ENCODE assay signal across 1 cellular context in the genomic region with DNA sequence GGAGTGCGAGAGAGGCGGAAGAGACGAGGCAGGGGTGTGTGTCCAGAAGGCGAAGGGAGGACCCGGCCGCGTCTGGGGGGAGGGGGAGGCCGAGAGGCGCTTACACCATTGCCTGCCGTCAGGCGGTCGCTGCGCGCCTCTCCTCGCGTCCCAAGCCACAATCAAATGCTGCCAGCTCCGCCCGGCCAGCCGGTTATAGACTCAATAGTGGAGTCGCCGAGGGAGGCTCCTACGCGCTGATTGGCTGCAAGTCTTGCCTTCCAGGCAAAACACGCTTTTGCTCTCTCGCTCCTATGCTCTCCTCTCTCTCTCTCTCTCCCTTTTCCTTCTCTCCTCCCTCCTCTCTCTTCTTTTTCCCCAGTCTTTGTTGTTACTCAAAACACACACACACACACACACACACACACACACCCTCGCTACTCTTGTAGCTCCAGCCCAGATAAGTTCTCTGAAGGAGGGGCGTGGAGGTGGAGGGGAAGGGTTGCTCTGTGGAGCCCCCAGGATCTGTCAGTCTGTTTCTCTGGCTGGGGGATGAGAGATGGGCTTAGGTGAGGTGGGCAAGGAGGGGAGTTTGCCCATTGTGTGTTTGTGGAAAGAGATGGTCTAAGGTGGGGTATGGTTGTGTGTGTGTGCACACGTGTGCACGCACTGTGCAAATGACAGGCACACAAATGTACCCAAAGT.
TF ChIP-seq lines count a peak whose summit lies in the region.

A gene (minus strand): TSS at position 170 of the 684 bp plus-strand sequence. CDS start 226 bp downstream, outside the sequence.

TF ChIP-seq in HEK293, 187 proteins besides CTCF, POLR2A, EP300 and RAD21 (continued from another document and continues in another):
- TF ChIP-seq, protein P1, sequence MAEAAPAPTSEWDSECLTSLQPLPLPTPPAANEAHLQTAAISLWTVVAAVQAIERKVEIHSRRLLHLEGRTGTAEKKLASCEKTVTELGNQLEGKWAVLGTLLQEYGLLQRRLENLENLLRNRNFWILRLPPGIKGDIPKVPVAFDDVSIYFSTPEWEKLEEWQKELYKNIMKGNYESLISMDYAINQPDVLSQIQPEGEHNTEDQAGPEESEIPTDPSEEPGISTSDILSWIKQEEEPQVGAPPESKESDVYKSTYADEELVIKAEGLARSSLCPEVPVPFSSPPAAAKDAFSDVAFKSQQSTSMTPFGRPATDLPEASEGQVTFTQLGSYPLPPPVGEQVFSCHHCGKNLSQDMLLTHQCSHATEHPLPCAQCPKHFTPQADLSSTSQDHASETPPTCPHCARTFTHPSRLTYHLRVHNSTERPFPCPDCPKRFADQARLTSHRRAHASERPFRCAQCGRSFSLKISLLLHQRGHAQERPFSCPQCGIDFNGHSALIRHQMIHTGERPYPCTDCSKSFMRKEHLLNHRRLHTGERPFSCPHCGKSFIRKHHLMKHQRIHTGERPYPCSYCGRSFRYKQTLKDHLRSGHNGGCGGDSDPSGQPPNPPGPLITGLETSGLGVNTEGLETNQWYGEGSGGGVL (tag by site-specific recombination; IDR thresholded peaks at IDR 0.05): peak; percentile 80
- TF ChIP-seq ZNF548 (tag by site-specific recombination; IDR thresholded peaks at IDR 0.05) (no peak), TRIM28 (IDR thresholded peaks at IDR 0.05; ENCODE audit: borderline replicate concordance, low read length) (no peak), ZBTB8A (tag by site-specific recombination; IDR thresholded peaks at IDR 0.05) (peak; percentile 54), ZNF24 (tag by site-specific recombination; IDR thresholded peaks at IDR 0.05) (no peak), ZNF169 (tag by site-specific recombination; IDR thresholded peaks at IDR 0.05) (no peak), FEZF1 (tag by site-specific recombination; IDR thresholded peaks at IDR 0.05) (no peak), ZNF658 (tag by site-specific recombination; IDR thresholded peaks at IDR 0.05) (no peak), ZNF561 (tag by site-specific recombination; IDR thresholded peaks at IDR 0.05; ENCODE audit: borderline replicate concordance) (no peak), ZNF341 (tag by site-specific recombination; IDR thresholded peaks at IDR 0.05; ENCODE audit: low read depth) (peak; percentile 63), GLIS1 (tag by site-specific recombination; IDR thresholded peaks at IDR 0.05) (0 out of 2 replicates have a peak, but pooled peaks have one; percentile 20), ZNF571 (tag by site-specific recombination; IDR thresholded peaks at IDR 0.05) (no peak), YY1 (tag by site-specific recombination; IDR thresholded peaks at IDR 0.05) (no peak), ZNF555 (tag by site-specific recombination; conservative IDR thresholded peaks at IDR 0.05) (no peak), ZNF768 (tag by site-specific recombination; IDR thresholded peaks at IDR 0.05) (no peak), ZNF670 (tag by site-specific recombination; IDR thresholded peaks at IDR 0.05; ENCODE audit: low read depth) (no peak), ZNF510 (tag by site-specific recombination; IDR thresholded peaks at IDR 0.05; ENCODE audit: insufficient replicate concordance) (no peak), ZNF350 (tag by site-specific recombination; IDR thresholded peaks at IDR 0.05) (no peak), ZNF335 (tag by site-specific recombination; conservative IDR thresholded peaks at IDR 0.05) (peak; percentile 97), ZIC2 (tag by site-specific recombination; IDR thresholded peaks at IDR 0.05) (no peak), ZNF223 (tag by site-specific recombination; IDR thresholded peaks at IDR 0.05) (no peak), ZNF544 (tag by site-specific recombination; IDR thresholded peaks at IDR 0.05) (no peak), ZNF19 (tag by site-specific recombination; IDR thresholded peaks at IDR 0.05; ENCODE audit: low read depth) (no peak), ZNF146 (tag by site-specific recombination; IDR thresholded peaks at IDR 0.05) (no peak), ZNF214 (tag by site-specific recombination; IDR thresholded peaks at IDR 0.05; ENCODE audit: borderline replicate concordance) (no peak), ZNF501 (tag by site-specific recombination; IDR thresholded peaks at IDR 0.05) (no peak)
- TF ChIP-seq, protein P2, sequence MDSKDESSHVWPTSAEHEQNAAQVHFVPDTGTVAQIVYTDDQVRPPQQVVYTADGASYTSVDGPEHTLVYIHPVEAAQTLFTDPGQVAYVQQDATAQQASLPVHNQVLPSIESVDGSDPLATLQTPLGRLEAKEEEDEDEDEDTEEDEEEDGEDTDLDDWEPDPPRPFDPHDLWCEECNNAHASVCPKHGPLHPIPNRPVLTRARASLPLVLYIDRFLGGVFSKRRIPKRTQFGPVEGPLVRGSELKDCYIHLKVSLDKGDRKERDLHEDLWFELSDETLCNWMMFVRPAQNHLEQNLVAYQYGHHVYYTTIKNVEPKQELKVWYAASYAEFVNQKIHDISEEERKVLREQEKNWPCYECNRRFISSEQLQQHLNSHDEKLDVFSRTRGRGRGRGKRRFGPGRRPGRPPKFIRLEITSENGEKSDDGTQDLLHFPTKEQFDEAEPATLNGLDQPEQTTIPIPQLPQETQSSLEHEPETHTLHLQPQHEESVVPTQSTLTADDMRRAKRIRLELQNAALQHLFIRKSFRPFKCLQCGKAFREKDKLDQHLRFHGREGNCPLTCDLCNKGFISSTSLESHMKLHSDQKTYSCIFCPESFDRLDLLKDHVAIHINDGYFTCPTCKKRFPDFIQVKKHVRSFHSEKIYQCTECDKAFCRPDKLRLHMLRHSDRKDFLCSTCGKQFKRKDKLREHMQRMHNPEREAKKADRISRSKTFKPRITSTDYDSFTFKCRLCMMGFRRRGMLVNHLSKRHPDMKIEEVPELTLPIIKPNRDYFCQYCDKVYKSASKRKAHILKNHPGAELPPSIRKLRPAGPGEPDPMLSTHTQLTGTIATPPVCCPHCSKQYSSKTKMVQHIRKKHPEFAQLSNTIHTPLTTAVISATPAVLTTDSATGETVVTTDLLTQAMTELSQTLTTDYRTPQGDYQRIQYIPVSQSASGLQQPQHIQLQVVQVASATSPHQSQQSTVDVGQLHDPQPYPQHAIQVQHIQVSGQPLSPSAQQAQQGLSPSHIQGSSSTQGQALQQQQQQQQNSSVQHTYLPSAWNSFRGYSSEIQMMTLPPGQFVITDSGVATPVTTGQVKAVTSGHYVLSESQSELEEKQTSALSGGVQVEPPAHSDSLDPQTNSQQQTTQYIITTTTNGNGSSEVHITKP (tag by site-specific recombination; IDR thresholded peaks at IDR 0.05): peak; percentile 87
- TF ChIP-seq, protein P3, sequence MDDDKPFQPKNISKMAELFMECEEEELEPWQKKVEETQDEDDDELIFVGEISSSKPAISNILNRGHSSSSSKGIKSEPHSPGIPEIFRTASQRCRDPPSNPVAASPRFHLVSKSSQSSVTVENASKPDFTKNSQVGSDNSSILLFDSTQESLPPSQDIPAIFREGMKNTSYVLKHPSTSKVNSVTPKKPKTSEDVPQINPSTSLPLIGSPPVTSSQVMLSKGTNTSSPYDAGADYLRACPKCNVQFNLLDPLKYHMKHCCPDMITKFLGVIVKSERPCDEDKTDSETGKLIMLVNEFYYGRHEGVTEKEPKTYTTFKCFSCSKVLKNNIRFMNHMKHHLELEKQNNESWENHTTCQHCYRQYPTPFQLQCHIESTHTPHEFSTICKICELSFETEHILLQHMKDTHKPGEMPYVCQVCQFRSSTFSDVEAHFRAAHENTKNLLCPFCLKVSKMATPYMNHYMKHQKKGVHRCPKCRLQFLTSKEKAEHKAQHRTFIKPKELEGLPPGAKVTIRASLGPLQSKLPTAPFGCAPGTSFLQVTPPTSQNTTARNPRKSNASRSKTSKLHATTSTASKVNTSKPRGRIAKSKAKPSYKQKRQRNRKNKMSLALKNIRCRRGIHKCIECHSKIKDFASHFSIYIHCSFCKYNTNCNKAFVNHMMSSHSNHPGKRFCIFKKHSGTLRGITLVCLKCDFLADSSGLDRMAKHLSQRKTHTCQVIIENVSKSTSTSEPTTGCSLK (tag by site-specific recombination; IDR thresholded peaks at IDR 0.05): no peak
- TF ChIP-seq, protein P4, sequence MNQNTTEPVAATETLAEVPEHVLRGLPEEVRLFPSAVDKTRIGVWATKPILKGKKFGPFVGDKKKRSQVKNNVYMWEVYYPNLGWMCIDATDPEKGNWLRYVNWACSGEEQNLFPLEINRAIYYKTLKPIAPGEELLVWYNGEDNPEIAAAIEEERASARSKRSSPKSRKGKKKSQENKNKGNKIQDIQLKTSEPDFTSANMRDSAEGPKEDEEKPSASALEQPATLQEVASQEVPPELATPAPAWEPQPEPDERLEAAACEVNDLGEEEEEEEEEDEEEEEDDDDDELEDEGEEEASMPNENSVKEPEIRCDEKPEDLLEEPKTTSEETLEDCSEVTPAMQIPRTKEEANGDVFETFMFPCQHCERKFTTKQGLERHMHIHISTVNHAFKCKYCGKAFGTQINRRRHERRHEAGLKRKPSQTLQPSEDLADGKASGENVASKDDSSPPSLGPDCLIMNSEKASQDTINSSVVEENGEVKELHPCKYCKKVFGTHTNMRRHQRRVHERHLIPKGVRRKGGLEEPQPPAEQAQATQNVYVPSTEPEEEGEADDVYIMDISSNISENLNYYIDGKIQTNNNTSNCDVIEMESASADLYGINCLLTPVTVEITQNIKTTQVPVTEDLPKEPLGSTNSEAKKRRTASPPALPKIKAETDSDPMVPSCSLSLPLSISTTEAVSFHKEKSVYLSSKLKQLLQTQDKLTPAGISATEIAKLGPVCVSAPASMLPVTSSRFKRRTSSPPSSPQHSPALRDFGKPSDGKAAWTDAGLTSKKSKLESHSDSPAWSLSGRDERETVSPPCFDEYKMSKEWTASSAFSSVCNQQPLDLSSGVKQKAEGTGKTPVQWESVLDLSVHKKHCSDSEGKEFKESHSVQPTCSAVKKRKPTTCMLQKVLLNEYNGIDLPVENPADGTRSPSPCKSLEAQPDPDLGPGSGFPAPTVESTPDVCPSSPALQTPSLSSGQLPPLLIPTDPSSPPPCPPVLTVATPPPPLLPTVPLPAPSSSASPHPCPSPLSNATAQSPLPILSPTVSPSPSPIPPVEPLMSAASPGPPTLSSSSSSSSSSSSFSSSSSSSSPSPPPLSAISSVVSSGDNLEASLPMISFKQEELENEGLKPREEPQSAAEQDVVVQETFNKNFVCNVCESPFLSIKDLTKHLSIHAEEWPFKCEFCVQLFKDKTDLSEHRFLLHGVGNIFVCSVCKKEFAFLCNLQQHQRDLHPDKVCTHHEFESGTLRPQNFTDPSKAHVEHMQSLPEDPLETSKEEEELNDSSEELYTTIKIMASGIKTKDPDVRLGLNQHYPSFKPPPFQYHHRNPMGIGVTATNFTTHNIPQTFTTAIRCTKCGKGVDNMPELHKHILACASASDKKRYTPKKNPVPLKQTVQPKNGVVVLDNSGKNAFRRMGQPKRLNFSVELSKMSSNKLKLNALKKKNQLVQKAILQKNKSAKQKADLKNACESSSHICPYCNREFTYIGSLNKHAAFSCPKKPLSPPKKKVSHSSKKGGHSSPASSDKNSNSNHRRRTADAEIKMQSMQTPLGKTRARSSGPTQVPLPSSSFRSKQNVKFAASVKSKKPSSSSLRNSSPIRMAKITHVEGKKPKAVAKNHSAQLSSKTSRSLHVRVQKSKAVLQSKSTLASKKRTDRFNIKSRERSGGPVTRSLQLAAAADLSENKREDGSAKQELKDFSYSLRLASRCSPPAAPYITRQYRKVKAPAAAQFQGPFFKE (tag by site-specific recombination; IDR thresholded peaks at IDR 0.05; ENCODE audit: borderline replicate concordance): no peak
- TF ChIP-seq, protein P5, sequence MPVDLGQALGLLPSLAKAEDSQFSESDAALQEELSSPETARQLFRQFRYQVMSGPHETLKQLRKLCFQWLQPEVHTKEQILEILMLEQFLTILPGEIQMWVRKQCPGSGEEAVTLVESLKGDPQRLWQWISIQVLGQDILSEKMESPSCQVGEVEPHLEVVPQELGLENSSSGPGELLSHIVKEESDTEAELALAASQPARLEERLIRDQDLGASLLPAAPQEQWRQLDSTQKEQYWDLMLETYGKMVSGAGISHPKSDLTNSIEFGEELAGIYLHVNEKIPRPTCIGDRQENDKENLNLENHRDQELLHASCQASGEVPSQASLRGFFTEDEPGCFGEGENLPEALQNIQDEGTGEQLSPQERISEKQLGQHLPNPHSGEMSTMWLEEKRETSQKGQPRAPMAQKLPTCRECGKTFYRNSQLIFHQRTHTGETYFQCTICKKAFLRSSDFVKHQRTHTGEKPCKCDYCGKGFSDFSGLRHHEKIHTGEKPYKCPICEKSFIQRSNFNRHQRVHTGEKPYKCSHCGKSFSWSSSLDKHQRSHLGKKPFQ (tag by site-specific recombination; IDR thresholded peaks at IDR 0.05): no peak; the same call in 1 of the 2 replicates
- TF ChIP-seq, protein P6, sequence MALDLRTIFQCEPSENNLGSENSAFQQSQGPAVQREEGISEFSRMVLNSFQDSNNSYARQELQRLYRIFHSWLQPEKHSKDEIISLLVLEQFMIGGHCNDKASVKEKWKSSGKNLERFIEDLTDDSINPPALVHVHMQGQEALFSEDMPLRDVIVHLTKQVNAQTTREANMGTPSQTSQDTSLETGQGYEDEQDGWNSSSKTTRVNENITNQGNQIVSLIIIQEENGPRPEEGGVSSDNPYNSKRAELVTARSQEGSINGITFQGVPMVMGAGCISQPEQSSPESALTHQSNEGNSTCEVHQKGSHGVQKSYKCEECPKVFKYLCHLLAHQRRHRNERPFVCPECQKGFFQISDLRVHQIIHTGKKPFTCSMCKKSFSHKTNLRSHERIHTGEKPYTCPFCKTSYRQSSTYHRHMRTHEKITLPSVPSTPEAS (tag by site-specific recombination; IDR thresholded peaks at IDR 0.05): peak; percentile 86
- TF ChIP-seq, protein P7, sequence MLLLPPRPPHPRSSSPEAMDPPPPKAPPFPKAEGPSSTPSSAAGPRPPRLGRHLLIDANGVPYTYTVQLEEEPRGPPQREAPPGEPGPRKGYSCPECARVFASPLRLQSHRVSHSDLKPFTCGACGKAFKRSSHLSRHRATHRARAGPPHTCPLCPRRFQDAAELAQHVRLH (tag by site-specific recombination; IDR thresholded peaks at IDR 0.05): no peak
- TF ChIP-seq, protein P8, sequence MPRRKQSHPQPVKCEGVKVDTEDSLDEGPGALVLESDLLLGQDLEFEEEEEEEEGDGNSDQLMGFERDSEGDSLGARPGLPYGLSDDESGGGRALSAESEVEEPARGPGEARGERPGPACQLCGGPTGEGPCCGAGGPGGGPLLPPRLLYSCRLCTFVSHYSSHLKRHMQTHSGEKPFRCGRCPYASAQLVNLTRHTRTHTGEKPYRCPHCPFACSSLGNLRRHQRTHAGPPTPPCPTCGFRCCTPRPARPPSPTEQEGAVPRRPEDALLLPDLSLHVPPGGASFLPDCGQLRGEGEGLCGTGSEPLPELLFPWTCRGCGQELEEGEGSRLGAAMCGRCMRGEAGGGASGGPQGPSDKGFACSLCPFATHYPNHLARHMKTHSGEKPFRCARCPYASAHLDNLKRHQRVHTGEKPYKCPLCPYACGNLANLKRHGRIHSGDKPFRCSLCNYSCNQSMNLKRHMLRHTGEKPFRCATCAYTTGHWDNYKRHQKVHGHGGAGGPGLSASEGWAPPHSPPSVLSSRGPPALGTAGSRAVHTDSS (tag by site-specific recombination; IDR thresholded peaks at IDR 0.05): no peak
